ENCODE assay signal across 3 cellular contexts in genomic region chr7:76497918-76498582, GRCh38. TPM values are rescaled to one million over a fixed set of nuclear protein-coding genes. Genes with fewer than 3 reads are reported as not detected.
"Had no signal": no experiment of that assay in that cellular context is flagged by ENCODE, and none has a peak within 500 bp of the region (broad histone marks: within the 10 kb centered on the region; RNA-seq: fewer than 3 reads in every experiment).

No MANE protein-coding gene starts in this region.

RNA-seq across cellular contexts. Expression of gene SPDYE16, which starts 45.0 kb away (rescaled TPM):
- total RNA-seq: activated B cell treated with CpG ODN at 0.5 μM for 24 hours; activated CD4-positive, alpha-beta T cell treated with anti-CD3 and anti-CD28 coated beads, Interleukin-2, amount 10 ng/mL, durations not matched to agents 24 days and 14 days; WTC11 had no signal
